ENCODE assay signal across 9 cellular contexts in genomic region chr12:51847830-51848727, GRCh38. TPM values are rescaled to one million over a fixed set of nuclear protein-coding genes. Genes with fewer than 3 reads are reported as not detected.
DNase-seq lines count a peak whose midpoint lies in the region; ATAC-seq and TF ChIP-seq lines count a peak whose summit lies in the region.
"Had no signal": no experiment of that assay in that cellular context is flagged by ENCODE, and none has a peak within 500 bp of the region (broad histone marks: within the 10 kb centered on the region; RNA-seq: fewer than 3 reads in every experiment).

FIGNL2 (minus strand) TSS chr12:51848718; CDS start chr12:51822413, 26,305 bp downstream.

- peaks cover 4% of the 10 kb centered on the region for H3K36me3 ChIP-seq in endodermal cell (ENCODE audit: control insufficient read depth, insufficient read depth, low read length)
- no peaks in the 10 kb centered on the region for H3K36me3 ChIP-seq in aorta (ENCODE audit: control insufficient read depth in 1 of 2, insufficient read depth in 2 of 2, low read length in 1 of 2)

- H3K27me3 ChIP-seq in endodermal cell (ENCODE audit: control insufficient read depth, insufficient read depth, low read length, poor library complexity, severe bottlenecking) (peaks cover 16% of the 10 kb centered on the region), aorta (ENCODE audit: control insufficient read depth in 1 of 2, insufficient read depth in 2 of 2, low read length in 1 of 2) (no peaks in the 10 kb centered on the region)

- peak within 1 kb of the TSS; percentile 64 for H3K4me3 Mint-ChIP-seq in activated naive CD4-positive, alpha-beta T cell treated with anti-CD3 and anti-CD28 coated beads, Interleukin-2, amount 50 U/mL, for 24 hours
- H3K4me3 Mint-ChIP-seq in endodermal cell: peak within 1 kb of the TSS; percentile 66
- peak within 1 kb of the TSS in 7 of 8 donors; percentile 63 to 93 (median 78) for H3K4me3 Mint-ChIP-seq in naive B cell

- H3K9me3 Mint-ChIP-seq in activated naive CD4-positive, alpha-beta T cell treated with anti-CD3 and anti-CD28 coated beads, Interleukin-2, amount 50 U/mL, for 24 hours: no peaks in the 10 kb centered on the region
- H3K9me3 Mint-ChIP-seq in endodermal cell (no peaks in the 10 kb centered on the region), naive B cell (peaks cover 0 to 2% (median 0%) of the 10 kb centered on the region in 7 donors)

- whole genome bisulfite sequencing in endodermal cell (ENCODE audit: insufficient coverage in 1 of 2, insufficient read length in 1 of 2), 2 experiments: 0% methylated on average over 6 to 77 of the region's 84 CpGs
- 0 to 2% methylated on average over 57 to 84 of the region's 84 CpGs for WGBS in aorta, 2 donors

- TF ChIP-seq CTCF in endodermal cell (conservative IDR thresholded peaks at IDR 0.05): no peak

- no peak for DNase-seq in activated naive CD4-positive, alpha-beta T cell treated with Interleukin-2 at 50 U/mL for 16 hours
- DNase-seq in endodermal cell: peak; percentile 86
- no peak for DNase-seq in naive B cell
- no peak for DNase-seq in aorta
- DNase-seq in KG1 (lab: John Stamatoyannopoulos, UW): no peak
- DNase-seq in NCI-H446 (lab: John Stamatoyannopoulos, UW): no peak
- no peak for DNase-seq in SKM-1 (lab: John Stamatoyannopoulos, UW; ENCODE audit: unreplicated experiment)
- DNase-seq: DND-41 had no signal

- peak within 1 kb of the TSS; percentile 90 for H3K27ac ChIP-seq in endodermal cell (ENCODE audit: low read depth, low read length)
- no peak within 1 kb of the TSS for H3K27ac ChIP-seq in aorta (ENCODE audit: low read depth in 1 of 2, low read length in 2 of 2)

- H3K27me3 Mint-ChIP-seq in activated naive CD4-positive, alpha-beta T cell treated with anti-CD3 and anti-CD28 coated beads, Interleukin-2, amount 50 U/mL, for 24 hours: peaks cover 21% of the 10 kb centered on the region
- H3K27me3 Mint-ChIP-seq in endodermal cell (ENCODE audit: insufficient read depth) (peaks cover 80% of the 10 kb centered on the region), naive B cell (peaks cover 52 to 73% (median 72%) of the 10 kb centered on the region in 3 donors)

- intact Hi-C loops in aorta (cut with DNase I): no loop called here

- peak within 1 kb of the TSS; percentile 47 for H3K9ac ChIP-seq in endodermal cell (ENCODE audit: extremely low read depth, low read length, poor library complexity, severe bottlenecking)

- H3K4me1 Mint-ChIP-seq in activated naive CD4-positive, alpha-beta T cell treated with anti-CD3 and anti-CD28 coated beads, Interleukin-2, amount 50 U/mL, for 24 hours: peaks cover 28% of the 10 kb centered on the region
- H3K4me1 Mint-ChIP-seq in endodermal cell (peaks cover 12% of the 10 kb centered on the region), naive B cell (peaks cover 14 to 20% (median 18%) of the 10 kb centered on the region in 3 donors)

- H3K4me1 ChIP-seq in endodermal cell (ENCODE audit: control insufficient read depth, insufficient read depth, low read length): peaks cover 15% of the 10 kb centered on the region
- no peaks in the 10 kb centered on the region for H3K4me1 ChIP-seq in aorta (ENCODE audit: control insufficient read depth in 1 of 2, insufficient read depth in 2 of 2, low read length in 2 of 2)

- no peaks in the 10 kb centered on the region for H3K36me3 Mint-ChIP-seq in activated naive CD4-positive, alpha-beta T cell treated with anti-CD3 and anti-CD28 coated beads, Interleukin-2, amount 50 U/mL, for 24 hours
- no peaks in the 10 kb centered on the region for H3K36me3 Mint-ChIP-seq in endodermal cell (ENCODE audit: low read depth)
- no peaks in the 10 kb centered on the region for H3K36me3 Mint-ChIP-seq in naive B cell

- no peaks in the 10 kb centered on the region for H3K9me3 ChIP-seq in endodermal cell (ENCODE audit: control insufficient read depth, low read length)
- H3K9me3 ChIP-seq in aorta (ENCODE audit: control insufficient read depth, low read length): no peaks in the 10 kb centered on the region

- peak within 1 kb of the TSS; percentile 84 for H3K4me3 ChIP-seq in endodermal cell (ENCODE audit: low read length)
- H3K4me3 ChIP-seq in aorta (ENCODE audit: low read length in 2 of 2): peak within 1 kb of the TSS; percentile 4 to 63

- H3K27ac Mint-ChIP-seq in activated naive CD4-positive, alpha-beta T cell treated with anti-CD3 and anti-CD28 coated beads, Interleukin-2, amount 50 U/mL, for 24 hours: no peak within 1 kb of the TSS
- no peak within 1 kb of the TSS for H3K27ac Mint-ChIP-seq in endodermal cell
- H3K27ac Mint-ChIP-seq in naive B cell: peak within 1 kb of the TSS in 1 of 6 donors; percentile 12

- ATAC-seq in naive B cell (ENCODE audit: low read depth in 2 of 2): no peak
- ATAC-seq in aorta (ENCODE audit: low FRiP score): peak; percentile 62

RNA-seq across cellular contexts. Expression of gene FIGNL2, which starts in this region (rescaled TPM):
- total RNA-seq in endodermal cell (10 to 100 TPM; 10.5 to 17.7 TPM), aorta (1 to 10 TPM; 1.0 to 2.1 TPM)
- polyA plus RNA-seq in endodermal cell (2013, experiment 1 of 2): 24.4 TPM
- 22.8 TPM for polyA plus RNA-seq in endodermal cell (2013, experiment 2 of 2)
- polyA plus RNA-seq in naive B cell (ENCODE audit: low read depth in 6 of 6) (under 1 TPM in 2 of 6 donors, not detected in 4; 0.06 to 0.11 TPM), aorta (under 1 TPM in 1 of 2 donors, not detected in 1; 0.08 TPM)
